1 cellular context compared by ENCODE assay signal in the genomic region with DNA sequence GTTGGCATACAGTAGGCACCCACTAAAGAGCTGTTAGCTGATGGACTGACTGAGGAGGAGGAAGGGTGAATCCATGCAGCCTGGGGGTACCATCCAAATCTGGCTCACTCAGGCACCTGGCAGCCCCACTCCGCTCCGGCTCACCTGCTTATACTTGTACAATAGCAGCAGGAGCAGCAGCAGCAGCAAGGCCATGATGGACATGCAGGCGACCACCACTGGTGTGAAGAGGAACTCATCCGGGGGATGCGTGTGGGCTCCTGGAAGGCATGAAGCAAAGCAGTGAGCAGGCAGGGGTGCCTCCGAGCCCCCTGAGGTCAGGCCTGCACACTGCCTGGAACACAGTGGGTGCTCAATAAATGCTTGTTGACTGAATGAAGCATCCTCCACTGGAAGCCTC.
TF ChIP-seq lines count a peak whose summit lies in the region.

No MANE protein-coding gene starts in this region.

TF ChIP-seq in IMR-90, 13 proteins besides CTCF, POLR2A, EP300 and RAD21:
- TF ChIP-seq, protein P1, sequence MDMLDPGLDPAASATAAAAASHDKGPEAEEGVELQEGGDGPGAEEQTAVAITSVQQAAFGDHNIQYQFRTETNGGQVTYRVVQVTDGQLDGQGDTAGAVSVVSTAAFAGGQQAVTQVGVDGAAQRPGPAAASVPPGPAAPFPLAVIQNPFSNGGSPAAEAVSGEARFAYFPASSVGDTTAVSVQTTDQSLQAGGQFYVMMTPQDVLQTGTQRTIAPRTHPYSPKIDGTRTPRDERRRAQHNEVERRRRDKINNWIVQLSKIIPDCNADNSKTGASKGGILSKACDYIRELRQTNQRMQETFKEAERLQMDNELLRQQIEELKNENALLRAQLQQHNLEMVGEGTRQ (IDR thresholded peaks at IDR 0.05; ENCODE audit: low read depth, low read length): no peak
- TF ChIP-seq RCOR1 (IDR thresholded peaks at IDR 0.05; ENCODE audit: insufficient replicate concordance, low read length) (no peak), MAFK (IDR thresholded peaks at IDR 0.05; ENCODE audit: low read depth, low read length) (no peak), MXI1 (IDR thresholded peaks at IDR 0.05; ENCODE audit: borderline replicate concordance, low read depth, low read length) (no peak), CHD1 (IDR thresholded peaks at IDR 0.05; ENCODE audit: low read depth, low read length) (no peak), RFX5 (IDR thresholded peaks at IDR 0.05; ENCODE audit: low read depth, low read length) (no peak), CEBPB (IDR thresholded peaks at IDR 0.05; ENCODE audit: low read depth, low read length) (no peak), SMC3 (IDR thresholded peaks at IDR 0.05; ENCODE audit: low read depth, low read length) (no peak), NFE2L2 (IDR thresholded peaks at IDR 0.05; ENCODE audit: low read depth, low read length) (no peak), FOS (IDR thresholded peaks at IDR 0.05; ENCODE audit: low read depth, low read length) (no peak), MAZ (IDR thresholded peaks at IDR 0.05; ENCODE audit: borderline replicate concordance, low read depth, low read length) (no peak)
- TF ChIP-seq, protein P2, sequence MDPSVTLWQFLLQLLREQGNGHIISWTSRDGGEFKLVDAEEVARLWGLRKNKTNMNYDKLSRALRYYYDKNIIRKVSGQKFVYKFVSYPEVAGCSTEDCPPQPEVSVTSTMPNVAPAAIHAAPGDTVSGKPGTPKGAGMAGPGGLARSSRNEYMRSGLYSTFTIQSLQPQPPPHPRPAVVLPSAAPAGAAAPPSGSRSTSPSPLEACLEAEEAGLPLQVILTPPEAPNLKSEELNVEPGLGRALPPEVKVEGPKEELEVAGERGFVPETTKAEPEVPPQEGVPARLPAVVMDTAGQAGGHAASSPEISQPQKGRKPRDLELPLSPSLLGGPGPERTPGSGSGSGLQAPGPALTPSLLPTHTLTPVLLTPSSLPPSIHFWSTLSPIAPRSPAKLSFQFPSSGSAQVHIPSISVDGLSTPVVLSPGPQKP (IDR thresholded peaks at IDR 0.05; ENCODE audit: borderline replicate concordance, low read depth, low read length): no peak
